In genomic region chr1:196403803-196404690, GRCh38 we compare ENCODE assay signal across 1 cellular context.
TF ChIP-seq lines count a peak whose summit lies in the region.

No MANE protein-coding gene starts in this region.

TF ChIP-seq in K562, 482 proteins besides CTCF, POLR2A, EP300 and RAD21 (continued from another document):
- no peak for TF ChIP-seq KAT2B (IDR thresholded peaks at IDR 0.05; ENCODE audit: low read depth, low read length)
- no peak for TF ChIP-seq ZKSCAN8 (CRISPR knock-in tag; IDR thresholded peaks at IDR 0.05)
- TF ChIP-seq JUNB (CRISPR knock-in tag; conservative IDR thresholded peaks at IDR 0.05) = no peak
- peak; percentile 68 for TF ChIP-seq TCF3 (CRISPR knock-in tag; IDR thresholded peaks at IDR 0.05)
- TF ChIP-seq TFAM (CRISPR knock-in tag; conservative IDR thresholded peaks at IDR 0.05) = no peak
- TF ChIP-seq RBFOX2 (IDR thresholded peaks at IDR 0.05; ENCODE audit: low read depth, low read length) = no peak
- no peak for TF ChIP-seq BRCA1 (IDR thresholded peaks at IDR 0.05)
- no peak for TF ChIP-seq BRCA1 (CRISPR knock-in tag; IDR thresholded peaks at IDR 0.05)
- no peak for TF ChIP-seq CAMTA2 (CRISPR knock-in tag; conservative IDR thresholded peaks at IDR 0.05)
- TF ChIP-seq TEAD4 (IDR thresholded peaks at IDR 0.05; ENCODE audit: low read length) = 0 out of 2 replicates have a peak, but pooled peaks have one; percentile 25
- TF ChIP-seq TEAD4 (CRISPR knock-in tag; IDR thresholded peaks at IDR 0.05; ENCODE audit: borderline replicate concordance) = no peak
- TF ChIP-seq CBFA2T3 (IDR thresholded peaks at IDR 0.05) = peak; percentile 49; the same call in 1 of the 2 replicates
- TF ChIP-seq SP1 (CRISPR knock-in tag; IDR thresholded peaks at IDR 0.05) = no peak
- no peak for TF ChIP-seq PHF20 (IDR thresholded peaks at IDR 0.05; ENCODE audit: partially characterized antibody)
- no peak for TF ChIP-seq BRF1 (IDR thresholded peaks at IDR 0.05; ENCODE audit: borderline replicate concordance, extremely low read depth, insufficient read length)
- TF ChIP-seq RBBP5 (IDR thresholded peaks at IDR 0.05; ENCODE audit: borderline replicate concordance, insufficient read depth, low read length, poor library complexity, severe bottlenecking) = no peak
- TF ChIP-seq NR2C1 (IDR thresholded peaks at IDR 0.05) = no peak
- peak; percentile 66; the same call in 1 of the 2 replicates for TF ChIP-seq NR2C1 (tag; IDR thresholded peaks at IDR 0.05)
- TF ChIP-seq ZNF592 (IDR thresholded peaks at IDR 0.05) = no peak
- TF ChIP-seq HMBOX1 (IDR thresholded peaks at IDR 0.05) = peak; percentile 51; the same call in 1 of the 2 replicates
- TF ChIP-seq RBM34 (IDR thresholded peaks at IDR 0.05; ENCODE audit: borderline replicate concordance, insufficient read depth, low read length) = no peak
- 0 out of 2 replicates have a peak, but pooled peaks have one; percentile 18 for TF ChIP-seq CBFA2T2 (conservative IDR thresholded peaks at IDR 0.05)
- no peak for TF ChIP-seq MTF1 (CRISPR knock-in tag; IDR thresholded peaks at IDR 0.05; ENCODE audit: borderline replicate concordance)
- no peak for TF ChIP-seq ZNF77 (CRISPR knock-in tag; IDR thresholded peaks at IDR 0.05)
